Comparison of ENCODE assay signal across 21 cellular contexts in the genomic region with DNA sequence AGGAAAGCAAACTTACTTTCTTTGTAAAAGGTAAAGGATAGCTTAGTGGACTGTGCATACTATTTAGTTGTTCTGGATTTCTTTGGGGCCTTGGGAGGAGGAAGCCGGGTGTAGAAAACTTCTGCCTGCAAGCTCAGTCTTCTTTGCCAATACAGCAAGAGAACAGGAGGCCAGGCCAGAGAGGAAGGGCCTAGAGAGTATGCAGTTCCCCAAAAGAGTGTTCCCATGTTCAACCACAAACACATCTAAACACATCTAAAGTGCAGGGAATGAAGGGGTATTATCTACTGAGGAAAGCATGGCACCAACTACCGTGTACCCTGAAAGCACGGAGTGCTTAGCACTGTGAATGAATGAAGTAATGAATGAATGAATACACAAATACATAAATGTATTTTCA. TPM values are rescaled to one million over a fixed set of nuclear protein-coding genes. Genes with fewer than 3 reads are reported as not detected.
DNase-seq lines count a peak whose midpoint lies in the region; ATAC-seq, FAIRE-seq and TF ChIP-seq lines count a peak whose summit lies in the region.
"Had no signal": no experiment of that assay in that cellular context is flagged by ENCODE, and none has a peak within 500 bp of the region (broad histone marks: within the 10 kb centered on the region; RNA-seq: fewer than 3 reads in every experiment).

No MANE protein-coding gene starts in this region.

- H3K36me3 ChIP-seq in Caco-2 (ENCODE audit: control insufficient read depth, insufficient read depth, low read length) = no peaks in the 10 kb centered on the region; the same call in none of the 2 replicates
- H3K36me3 ChIP-seq in GM12878 (ENCODE audit: control insufficient read depth in 2 of 2, insufficient read depth in 2 of 2, low read length in 1 of 2) = no peaks in the 10 kb centered on the region
- H3K36me3 ChIP-seq: BE2C had no signal

- TF ChIP-seq RAD21 in GM12878 (IDR thresholded peaks at IDR 0.05; ENCODE audit: insufficient read depth, low read depth, low read length) = no peak

- H3K4me3 ChIP-seq in Caco-2 (ENCODE audit: low read depth, low read length) = no peak overlapping the region
- H3K4me3 ChIP-seq in GM12878 = no peak overlapping the region
- H3K4me3 ChIP-seq: GM23248 had no signal

- H3K27me3 Mint-ChIP-seq in Caco-2 (ENCODE audit: insufficient read depth, unreplicated experiment) (no peaks in the 10 kb centered on the region), mesothelial cell of epicardium (ENCODE audit: low read depth) (no peaks in the 10 kb centered on the region)
- H3K27me3 Mint-ChIP-seq: CD4-positive, CD25-positive, alpha-beta regulatory T cell; IgD-negative memory B cell had no signal

- TF ChIP-seq EP300 in GM12878 (IDR thresholded peaks at IDR 0.05; ENCODE audit: borderline replicate concordance in 1 of 2, control insufficient read depth in 1 of 2, low read depth in 2 of 2, low read length in 2 of 2) = no peak

- 57% methylated on average over 3 of the region's 3 CpGs for WGBS in GM12878 (ENCODE audit: insufficient coverage, insufficient replicate concordance, low lambda C conversion rate, missing lambda C conversion rate)

- no peak for TF ChIP-seq POLR2A in GM12878 (IDR thresholded peaks at IDR 0.05; ENCODE audit: low read depth, low read length)

- peaks cover 64% of the 10 kb centered on the region for H3K36me3 Mint-ChIP-seq in Caco-2 (ENCODE audit: insufficient read depth, unreplicated experiment)
- H3K36me3 Mint-ChIP-seq in mesothelial cell of epicardium = peaks cover 47% of the 10 kb centered on the region
- H3K36me3 Mint-ChIP-seq: CD4-positive, CD25-positive, alpha-beta regulatory T cell; CD8-positive, alpha-beta memory T cell; IgD-negative memory B cell had no signal

- RAD21 ChIA-PET in GM12878 (lab: Charles Lee; ENCODE audit: unreplicated experiment) = interaction anchor here (1.0 kb wide), 1 partner anchor 72 kb away, joined by 3 read pairs; no protein-coding TSS in a partner anchor

- H3K27ac Mint-ChIP-seq in Caco-2 (ENCODE audit: unreplicated experiment) = no peak overlapping the region
- peak overlapping the region; percentile 14 for H3K27ac Mint-ChIP-seq in mesothelial cell of epicardium
- H3K27ac Mint-ChIP-seq: CD4-positive, CD25-positive, alpha-beta regulatory T cell; CD8-positive, alpha-beta memory T cell; IgD-negative memory B cell had no signal

- CTCF ChIA-PET in Caco-2 (lab: Charles Lee) (no interaction called here), GM12878 (lab: Yijun Ruan, JAX) (interaction anchor here (0.7 to 1.1 kb wide), 2 partner anchors 9 to 299 kb away, joined by 3 to 4 read pairs; no protein-coding TSS in a partner anchor)

- no peak overlapping the region for H2AFZ ChIP-seq in GM12878 (ENCODE audit: control insufficient read depth, low read depth, low read length)
- H2AFZ ChIP-seq: GM23248 had no signal

- no peak for ATAC-seq in GM12878
- ATAC-seq in HG02798 (IDR thresholded peaks at IDR 0.05; ENCODE audit: poor library complexity, unreplicated experiment) = no peak
- no peak for ATAC-seq in Right ventricle myocardium inferior

- intact Hi-C loops in Caco-2 (cut with micrococcal nuclease; ENCODE audit: unreplicated experiment) (no loop called here), GM12878 (cut with micrococcal nuclease; ENCODE audit: unreplicated experiment) (no loop called here), Right ventricle myocardium inferior (cut with DNase I) (loop anchor here (5.0 kb wide), 1 partner anchor 37 kb away; no protein-coding TSS in a partner anchor)

- SMC1A ChIA-PET in GM12878 (lab: Charles Lee; ENCODE audit: uncharacterized antibody, unreplicated experiment) = interaction anchor here (0.6 to 1.3 kb wide), 3 partner anchors 10 to 130 kb away, joined by 3 read pairs; no protein-coding TSS in a partner anchor

- H3K9me3 Mint-ChIP-seq in Caco-2 (ENCODE audit: unreplicated experiment) (no peaks in the 10 kb centered on the region), mesothelial cell of epicardium (no peaks in the 10 kb centered on the region)

- H3K4me1 Mint-ChIP-seq in Caco-2 (ENCODE audit: low read depth, unreplicated experiment) (peaks cover 29% of the 10 kb centered on the region), mesothelial cell of epicardium (peaks cover 25% of the 10 kb centered on the region)
- H3K4me1 Mint-ChIP-seq: CD4-positive, CD25-positive, alpha-beta regulatory T cell; CD8-positive, alpha-beta memory T cell; IgD-negative memory B cell had no signal

- H3K79me2 ChIP-seq in GM12878 (ENCODE audit: control insufficient read depth, insufficient read depth, low read length) = no peaks in the 10 kb centered on the region

- TSS peak; percentile 17 for BruUV-seq in Caco-2 (replicated peaks; lab: Mats Ljungman, UMichigan)
- TSS peak; percentile 48 for BruUV-seq in GM12878 (replicated peaks; lab: Mats Ljungman, UMichigan)

- no peak overlapping the region for H3K4me2 ChIP-seq in GM12878 (ENCODE audit: control insufficient read depth, insufficient read depth)

- no peak for FAIRE-seq in GM12878 (lab: Jason Lieb, UNC)
- FAIRE-seq: D721Med, G401.6, GM12892, GM18507, H54 had no signal

- no peak overlapping the region for H3K27ac ChIP-seq in GM12878 (ENCODE audit: control insufficient read depth, insufficient read depth)
- H3K27ac ChIP-seq: GM23248, HL-60 had no signal

- H3K4me1 ChIP-seq in Caco-2 = peaks cover 23% of the 10 kb centered on the region
- H3K4me1 ChIP-seq in GM12878 (ENCODE audit: control insufficient read depth, insufficient read depth, low read length) = no peaks in the 10 kb centered on the region
- H3K4me1 ChIP-seq: BE2C had no signal

- H3K9me3 ChIP-seq in Caco-2 = no peaks in the 10 kb centered on the region
- no peaks in the 10 kb centered on the region for H3K9me3 ChIP-seq in GM12878 (replicated peaks; ENCODE audit: control insufficient read depth, insufficient read depth, low read length)
- H3K9me3 ChIP-seq: BE2C had no signal

- no peak overlapping the region for H3K4me3 Mint-ChIP-seq in Caco-2 (ENCODE audit: unreplicated experiment)
- H3K4me3 Mint-ChIP-seq in mesothelial cell of epicardium = no peak overlapping the region
- H3K4me3 Mint-ChIP-seq: CD4-positive, CD25-positive, alpha-beta regulatory T cell; CD8-positive, alpha-beta memory T cell; IgD-negative memory B cell had no signal

- H3K27me3 ChIP-seq in Caco-2 (replicated peaks; ENCODE audit: control insufficient read depth, insufficient read depth, low read length) (no peaks in the 10 kb centered on the region), GM12878 (replicated peaks in 1 of 2; ENCODE audit: control insufficient read depth in 2 of 2, insufficient read depth in 2 of 2, low read length in 1 of 2) (no peaks in the 10 kb centered on the region)
- H3K27me3 ChIP-seq: BE2C had no signal

- POLR2A ChIA-PET in Caco-2 (lab: Charles Lee) = interaction anchor here (0.5 to 0.9 kb wide), 2 partner anchors 11 kb away, joined by 3 read pairs; a partner anchor contains a TSS
- POLR2A ChIA-PET in GM12878 (lab: Charles Lee) = interaction anchor here (0.7 kb wide), 1 partner anchor 19 kb away, joined by 7 read pairs; no protein-coding TSS in a partner anchor

- no peak overlapping the region for H3K9ac ChIP-seq in GM12878 (ENCODE audit: control insufficient read depth, insufficient read depth, low read length)
- H3K9ac ChIP-seq: GM23248 had no signal

- in situ Hi-C loops in GM12878 (cut with MboI) = no loop called here

- DNase-seq in Caco-2 (no peak), GM12878 (ENCODE audit: low read depth, low spot score) (no peak), mesothelial cell of epicardium (ENCODE audit: low spot score in 2 of 2, unreplicated experiment in 2 of 2) (no peak), Right ventricle myocardium inferior (ENCODE audit: missing footprints) (no peak), medulla oblongata (ENCODE audit: extremely low spot score) (no peak)
- DNase-seq: ACHN; BE2C; C1 segment of cervical spinal cord; CD4-positive, CD25-positive, alpha-beta regulatory T cell; CD8-positive, alpha-beta memory T cell; COR-L47; GM23248; HCEC 1CT had no signal

- H4K20me1 ChIP-seq in GM12878 (ENCODE audit: control insufficient read depth, insufficient read depth) = no peaks in the 10 kb centered on the region

- TF ChIP-seq CTCF in Caco-2 (IDR thresholded peaks at IDR 0.05; ENCODE audit: insufficient read depth in 1 of 2, low read depth in 1 of 2, low read length in 1 of 2, severe bottlenecking in 1 of 2, unreplicated experiment in 1 of 2) = no peak
- TF ChIP-seq CTCF in GM12878 (IDR thresholded peaks at IDR 0.05 in 2 of 3, conservative IDR thresholded peaks at IDR 0.05 in 1 of 3; ENCODE audit: control insufficient read depth in 2 of 3, extremely low read depth in 1 of 3, insufficient read depth in 1 of 3, low read depth in 3 of 3, low read length in 3 of 3) = no peak
- TF ChIP-seq CTCF in mesothelial cell of epicardium (IDR thresholded peaks at IDR 0.05; ENCODE audit: unreplicated experiment) = no peak

TF ChIP-seq in GM12878, 131 proteins besides CTCF, POLR2A, EP300 and RAD21:
- TF ChIP-seq LARP7 (IDR thresholded peaks at IDR 0.05) = no peak
- no peak for TF ChIP-seq DPF2 (IDR thresholded peaks at IDR 0.05)
- peak; percentile 54; the same call in 1 of the 2 replicates for TF ChIP-seq ZNF24 (IDR thresholded peaks at IDR 0.05)
- no peak for TF ChIP-seq NFYA (IDR thresholded peaks at IDR 0.05; ENCODE audit: borderline replicate concordance, low read depth, low read length)

RNA-seq across cellular contexts. Expression of a gene that starts 11.0 kb away (rescaled TPM):
- total RNA-seq in Caco-2 (2022) (166 and 171 TPM in 2 replicates), GM12878 (2014; rRNA removed) (1.5 and 1.6 TPM in 2 replicates), GM12878 (2014; rRNA removed; fragmentation: Illumina TruSeq; extraction: Trizol) (1.8 and 1.9 TPM in 2 replicates), GM12878 (2021) (3.8 and 4.6 TPM in 2 replicates), mesothelial cell of epicardium (155 to 167 TPM (median 161 TPM) in 3 replicates), Right ventricle myocardium inferior (45.0 TPM)
- total RNA-seq in GM12878 (2013; cell fraction: nucleolus; rRNA removed) = 104 and 108 TPM in 2 replicates
- 1.4 TPM for polyA plus RNA-seq in GM12878 (2011; ENCODE audit: low read depth)
- polyA plus RNA-seq in GM12878 (2011; rRNA removed) (1.1 and 2.0 TPM in 2 replicates), GM12878 (2014; fragmentation: Illumina TruSeq; extraction: Trizol) (3.5 and 5.0 TPM in 2 replicates), GM12878 (2014; fragmentation: Nextera tagmentation; extraction: Ambion mirVana) (under 1 TPM; 0.57 to 0.71 TPM), GM12878 (2014; rRNA removed) (1.7 and 2.7 TPM in 2 replicates), GM12878 (2016; fragmentation: Nextera tagmentation; extraction: Ambion mirVana) (1 to 10 TPM; 2.2 to 2.9 TPM)
- polyA plus RNA-seq in GM12878 (2011; cell fraction: cytosol; rRNA removed) = 0.62 and 1.1 TPM in 2 replicates
- polyA plus RNA-seq in GM12878 (2011; cell fraction: nucleus; rRNA removed) = 4.1 and 4.6 TPM in 2 replicates
- 2.4 and 3.2 TPM in 2 replicates for polyA plus RNA-seq in GM12878 (2012)
- 2.2 and 2.6 TPM in 2 replicates for polyA minus RNA-seq in GM12878 (2011; rRNA and poly(A)+ RNA removed)
- 0.53 and 2.9 TPM in 2 replicates for polyA minus RNA-seq in GM12878 (2011; cell fraction: cytosol; rRNA and poly(A)+ RNA removed)
- 4.6 and 5.5 TPM in 2 replicates for polyA minus RNA-seq in GM12878 (2011; cell fraction: nucleus; rRNA and poly(A)+ RNA removed)
- polyA plus RNA-seq: CD4-positive, CD25-positive, alpha-beta regulatory T cell; CD8-positive, alpha-beta memory T cell; IgD-negative memory B cell had no signal
